Comparison of ENCODE assay signal across 9 cellular contexts in genomic region chr17:64019486-64020067, GRCh38. TPM values are rescaled to one million over a fixed set of nuclear protein-coding genes. Genes with fewer than 3 reads are reported as not detected.
A peak's percentile ranks its signal among the peaks of the same experiment; 100 is the strongest.
DNase-seq lines count a peak whose midpoint lies in the region; ATAC-seq and TF ChIP-seq lines count a peak whose summit lies in the region.
"Had no signal": no experiment of that assay in that cellular context is flagged by ENCODE, and none has a peak within 500 bp of the region (broad histone marks: within the 10 kb centered on the region; RNA-seq: fewer than 3 reads in every experiment).

No MANE protein-coding gene starts in this region.

- peak overlapping the region; percentile 70 for H3K4me2 ChIP-seq in Karpas-422 (ENCODE audit: low read depth, low read length, poor library complexity, severe bottlenecking)

- 70% methylated on average over 11 of the region's 11 CpGs for WGBS in esophagus, 2 donors
- 48 to 64% (median 51%) methylated on average over 11 of the region's 11 CpGs for WGBS in stomach, 5 donors

- H3K4me1 ChIP-seq in Karpas-422 (ENCODE audit: low read length) = peaks cover 16% of the 10 kb centered on the region
- no peaks in the 10 kb centered on the region for H3K4me1 ChIP-seq in esophagus (ENCODE audit: control insufficient read depth in 2 of 2, insufficient read depth in 2 of 2, low read length in 1 of 2)
- peaks cover 5 to 27% (median 15%) of the 10 kb centered on the region in 4 donors for H3K4me1 ChIP-seq in stomach

- peak overlapping the region; percentile 86; the same call in 1 of the 2 replicates for H2AFZ ChIP-seq in Karpas-422 (ENCODE audit: low read length)

- H3K27ac Mint-ChIP-seq in activated CD4-positive, alpha-beta T cell treated with anti-CD3 and anti-CD28 coated beads for 36 hours = peak overlapping the region; percentile 97

- POLR2A ChIA-PET in activated CD4-positive, alpha-beta T cell treated with anti-CD3 and anti-CD28 coated beads for 36 hours (lab: Charles Lee) = interaction anchor here (0.5 to 1.8 kb wide), 5 partner anchors 61 to 377 kb away, joined by 3 to 12 read pairs (median 3); partner anchors contain the start of gene TEX2

- CTCF ChIA-PET in activated CD4-positive, alpha-beta T cell treated with anti-CD3 and anti-CD28 coated beads for 36 hours (lab: Charles Lee) = interaction anchor here (0.7 to 5.5 kb wide), 13 partner anchors 8 to 199 kb away, joined by 3 to 97 read pairs (median 5); partner anchors contain the start of gene ERN1

- DNase-seq in activated CD4-positive, alpha-beta T cell treated with anti-CD3 and anti-CD28 coated beads for 36 hours = peak; percentile 42
- no peak for DNase-seq in activated CD4-positive, alpha-beta T cell treated with anti-CD3 and anti-CD28 coated beads, Interleukin-2, amount 50 U/mL, for 48 hours
- no peak for DNase-seq in Karpas-422
- DNase-seq in stomach = no peak
- DNase-seq in HuH-7.5 (ENCODE audit: low spot score) = no peak
- no peak for DNase-seq in HT-29 (ENCODE audit: low spot score)
- no peak for DNase-seq in SW 1271 (lab: John Stamatoyannopoulos, UW)
- DNase-seq: trophoblast cell had no signal

- no peaks in the 10 kb centered on the region for H4K20me1 ChIP-seq in Karpas-422 (ENCODE audit: insufficient read depth, low read depth, low read length)

- TF ChIP-seq EP300 in stomach (IDR thresholded peaks at IDR 0.05) = no peak

- H3K9ac ChIP-seq in Karpas-422 (ENCODE audit: low read length) = peak overlapping the region; percentile 62

- H3K4me3 ChIP-seq in Karpas-422 (ENCODE audit: low read length) (peak overlapping the region; percentile 59; the same call in 1 of the 2 replicates), esophagus (ENCODE audit: low read depth in 1 of 2, low read length in 2 of 2) (peak overlapping the region; percentile 8 to 37), stomach (peak overlapping the region; percentile 35 to 47 (median 44))

- H3K36me3 Mint-ChIP-seq in activated CD4-positive, alpha-beta T cell treated with anti-CD3 and anti-CD28 coated beads for 36 hours (ENCODE audit: low read depth) = peaks cover 7% of the 10 kb centered on the region

- H3K36me3 ChIP-seq in Karpas-422 (ENCODE audit: insufficient read depth, low read length) (no peaks in the 10 kb centered on the region), esophagus (ENCODE audit: control insufficient read depth in 2 of 2, insufficient read depth in 2 of 2, low read length in 1 of 2) (no peaks in the 10 kb centered on the region), stomach (no peaks in the 10 kb centered on the region)

- peak; percentile 18 for ATAC-seq in activated CD4-positive, alpha-beta T cell treated with anti-CD3 and anti-CD28 coated beads for 36 hours

- TF ChIP-seq CTCF in stomach (IDR thresholded peaks at IDR 0.05) = no peak

- no peak overlapping the region for H3K27ac ChIP-seq in Karpas-422 (ENCODE audit: low read length)
- H3K27ac ChIP-seq in esophagus (ENCODE audit: low read depth in 2 of 2, low read length in 1 of 2) = peak overlapping the region; percentile 69 to 70
- peak overlapping the region; percentile 76 to 86 (median 82) for H3K27ac ChIP-seq in stomach

- H3K4me1 Mint-ChIP-seq in activated CD4-positive, alpha-beta T cell treated with anti-CD3 and anti-CD28 coated beads for 36 hours = peaks cover 68% of the 10 kb centered on the region

- no peaks in the 10 kb centered on the region for H3K79me2 ChIP-seq in Karpas-422 (ENCODE audit: low read length)

- H3K27me3 ChIP-seq in Karpas-422 (ENCODE audit: low read length) = no peaks in the 10 kb centered on the region
- H3K27me3 ChIP-seq in esophagus (ENCODE audit: control insufficient read depth in 1 of 2, insufficient read depth in 2 of 2, low read length in 2 of 2) = no peaks in the 10 kb centered on the region
- H3K27me3 ChIP-seq in stomach = no peaks in the 10 kb centered on the region

- H3K9me3 ChIP-seq in Karpas-422 (ENCODE audit: low read length) (no peaks in the 10 kb centered on the region), esophagus (ENCODE audit: control insufficient read depth in 2 of 2, insufficient read depth in 1 of 2, low read depth in 1 of 2, low read length in 1 of 2) (no peaks in the 10 kb centered on the region), stomach (no peaks in the 10 kb centered on the region)

- TF ChIP-seq POLR2A in stomach (IDR thresholded peaks at IDR 0.05) = no peak

- H3K27me3 Mint-ChIP-seq in activated CD4-positive, alpha-beta T cell treated with anti-CD3 and anti-CD28 coated beads for 36 hours = no peaks in the 10 kb centered on the region

- H3K9me3 Mint-ChIP-seq in activated CD4-positive, alpha-beta T cell treated with anti-CD3 and anti-CD28 coated beads for 36 hours (ENCODE audit: low read depth) = no peaks in the 10 kb centered on the region

- H3K9me2 ChIP-seq in Karpas-422 (replicated peaks; ENCODE audit: insufficient read depth, low read length) = no peaks in the 10 kb centered on the region

- intact Hi-C loops in activated CD4-positive, alpha-beta T cell treated with anti-CD3 and anti-CD28 coated beads for 36 hours (cut with DNase I, micrococcal nuclease) = loop anchor here (1.0 to 2.0 kb wide), 10 partner anchors 21 to 477 kb away; partner anchors contain the start of genes ERN1 (in 2 of the 2), CCDC47 (in 1 of the 2), POLG2 (in 1 of the 2) and PRR29 (in 1 of the 2)
- intact Hi-C loops in stomach (cut with DNase I; ENCODE audit: low total_unique reads) = loop anchor here (10.0 kb wide), 1 partner anchor 85 kb away; the partner anchor contains the start of gene CD79B

- H3K4me3 Mint-ChIP-seq in activated CD4-positive, alpha-beta T cell treated with anti-CD3 and anti-CD28 coated beads for 36 hours = peak overlapping the region; percentile 84

RNA-seq across cellular contexts. Expression of gene ICAM2, which starts 0.9 kb away (rescaled TPM):
- 10 to 100 TPM; 46.6 to 49.0 TPM for total RNA-seq in activated CD4-positive, alpha-beta T cell treated with anti-CD3 and anti-CD28 coated beads for 36 hours
- total RNA-seq in Karpas-422 (2014; rRNA removed; shearing (Covaris generic); ENCODE audit: low replicate concordance) = 4.4 and 12.1 TPM in 2 replicates
- 1 to 10 TPM; 4.2 to 8.9 TPM for polyA plus RNA-seq in esophagus
- total RNA-seq in stomach = 10 to 100 TPM in 1 of 5 donors, 1 to 10 TPM in 2, not detected in 2; 4.7 to 25.3 (median 9.9) TPM
- polyA plus RNA-seq in stomach = 10 to 100 TPM in 2 of 3 donors, 1 to 10 TPM in 1; 8.2 to 15.4 (median 11.5) TPM
- total RNA-seq in HT-29 (2014; rRNA removed; shearing (Covaris generic)) = 0.21 and 0.64 TPM in 2 replicates

RNA-seq across cellular contexts. Expression of gene PRR29, which starts 21.4 kb away (rescaled TPM):
- total RNA-seq in activated CD4-positive, alpha-beta T cell treated with anti-CD3 and anti-CD28 coated beads for 36 hours = 1 to 10 TPM; 1.0 to 1.5 TPM
- not detected in 2 replicates for total RNA-seq in Karpas-422 (2014; rRNA removed; shearing (Covaris generic); ENCODE audit: low replicate concordance)
- under 1 TPM; 0.07 to 0.22 TPM for polyA plus RNA-seq in esophagus
- total RNA-seq in stomach = under 1 TPM in 1 of 5 donors, not detected in 4; 0.92 TPM
- polyA plus RNA-seq in stomach = under 1 TPM in 2 of 3 donors, not detected in 1; 0.08 to 0.50 TPM
- 0.10 TPM in 1 of 2 replicates, not detected in the other for total RNA-seq in HT-29 (2014; rRNA removed; shearing (Covaris generic))

RNA-seq across cellular contexts. Expression of gene SCN4A, which starts 46.9 kb away (rescaled TPM):
- under 1 TPM; 0.21 to 0.50 TPM for total RNA-seq in activated CD4-positive, alpha-beta T cell treated with anti-CD3 and anti-CD28 coated beads for 36 hours
- under 0.01 and 0.07 TPM in 2 replicates for total RNA-seq in Karpas-422 (2014; rRNA removed; shearing (Covaris generic); ENCODE audit: low replicate concordance)
- polyA plus RNA-seq in esophagus = under 1 TPM; 0.01 to 0.08 TPM
- total RNA-seq in stomach = 1 to 10 TPM in 3 of 5 donors, not detected in 2; 1.2 to 2.7 (median 2.4) TPM
- polyA plus RNA-seq in stomach = under 1 TPM; 0.05 to 0.31 (median 0.19) TPM
- not detected in 2 replicates for total RNA-seq in HT-29 (2014; rRNA removed; shearing (Covaris generic))
